Comparison of ENCODE assay signal across 24 cellular contexts in genomic region chr1:172882791-172883386, GRCh38.
DNase-seq lines count a peak whose midpoint lies in the region; ATAC-seq, FAIRE-seq and TF ChIP-seq lines count a peak whose summit lies in the region.
"Had no signal": no experiment of that assay in that cellular context is flagged by ENCODE, and none has a peak within 500 bp of the region (broad histone marks: within the 10 kb centered on the region; RNA-seq: fewer than 3 reads in every experiment).

No MANE protein-coding gene starts in this region.

- peak; percentile 36 for FAIRE-seq in HTR-8/SVneo (lab: Jason Lieb, UNC)
- FAIRE-seq: colon had no signal

- H3K27ac Mint-ChIP-seq in activated T-helper 1 cell treated with anti-CD3 and anti-CD28 coated beads, Interleukin-12 subunit alpha, Interleukin-12 subunit beta, Interleukin-2, Interleukin-4 antibody, amounts not matched to agents 30 ng/mL and 10 ng/mL and 1 ng/mL, durations not matched to agents 14 hours and 24 hours and 36 hours = peak overlapping the region; percentile 46
- peak overlapping the region; percentile 44 for H3K27ac Mint-ChIP-seq in stimulated activated memory B cell treated with anti-CD40 and anti-IgM and Interleukin-4, amounts not matched to agents 10 μg/mL and 1 μg/mL and 100 μg/mL, for 72 hours
- H3K27ac Mint-ChIP-seq: activated B cell treated with CpG ODN at 0.5 μM for 24 hours; activated naive CD8-positive, alpha-beta T cell; brain; CD4-positive, CD25-positive, alpha-beta regulatory T cell; endodermal cell; mesothelial cell of epicardium; nephron had no signal

- 95% methylated on average over 6 of the region's 6 CpGs for WGBS in suprapubic skin

- DNase-seq in activated T-cell treated with anti-CD3 and anti-CD28 coated beads, Interleukin-2, amount 50 U/mL, for 4 hours = no peak
- DNase-seq in activated T-cell treated with anti-CD3 and anti-CD28 coated beads, Interleukin-2, amount 50 U/mL, for 1 hour = no peak
- no peak for DNase-seq in HTR-8/SVneo (ENCODE audit: insufficient read length, low spot score)
- no peak for DNase-seq in activated T-helper 1 cell treated with anti-CD3 and anti-CD28 coated beads, Interleukin-12 subunit alpha, Interleukin-12 subunit beta, Interleukin-2, Interleukin-4 antibody, amounts not matched to agents 30 ng/mL and 10 ng/mL and 1 ng/mL, durations not matched to agents 14 hours and 24 hours and 36 hours (ENCODE audit: low spot score)
- DNase-seq in T1000 (lab: John Stamatoyannopoulos, UW) = no peak
- no peak for DNase-seq in HCEC 1CT
- no peak for DNase-seq in suprapubic skin (ENCODE audit: low spot score in 2 of 2)
- DNase-seq: activated B cell treated with CpG ODN at 0.5 μM for 24 hours, DMS53, endodermal cell, head of caudate nucleus, KG1, left colon, NCI-H2029, NCI-H226, transverse colon had no signal

- TF ChIP-seq CTCF in suprapubic skin (IDR thresholded peaks at IDR 0.05) = no peak

- no peaks in the 10 kb centered on the region for H3K36me3 Mint-ChIP-seq in activated T-cell treated with anti-CD3 and anti-CD28 coated beads, Interleukin-2, amount 50 U/mL, for 4 hours (ENCODE audit: insufficient read depth)
- peaks cover 2% of the 10 kb centered on the region for H3K36me3 Mint-ChIP-seq in activated T-helper 1 cell treated with anti-CD3 and anti-CD28 coated beads, Interleukin-12 subunit alpha, Interleukin-12 subunit beta, Interleukin-2, Interleukin-4 antibody, amounts not matched to agents 30 ng/mL and 10 ng/mL and 1 ng/mL, durations not matched to agents 14 hours and 24 hours and 36 hours (ENCODE audit: low read depth)
- H3K36me3 Mint-ChIP-seq in stimulated activated memory B cell treated with anti-CD40 and anti-IgM and Interleukin-4, amounts not matched to agents 10 μg/mL and 1 μg/mL and 100 μg/mL, for 72 hours = no peaks in the 10 kb centered on the region
- H3K36me3 Mint-ChIP-seq: activated naive CD8-positive, alpha-beta T cell; brain; CD4-positive, CD25-positive, alpha-beta regulatory T cell had no signal

- no peak for TF ChIP-seq POLR2A in suprapubic skin (IDR thresholded peaks at IDR 0.05)

- peaks cover 4% of the 10 kb centered on the region for H3K4me1 ChIP-seq in suprapubic skin
- H3K4me1 ChIP-seq: transverse colon had no signal

- H3K9me3 Mint-ChIP-seq in activated T-cell treated with anti-CD3 and anti-CD28 coated beads, Interleukin-2, amount 50 U/mL, for 4 hours = no peaks in the 10 kb centered on the region
- H3K9me3 Mint-ChIP-seq in activated T-helper 1 cell treated with anti-CD3 and anti-CD28 coated beads, Interleukin-12 subunit alpha, Interleukin-12 subunit beta, Interleukin-2, Interleukin-4 antibody, amounts not matched to agents 30 ng/mL and 10 ng/mL and 1 ng/mL, durations not matched to agents 14 hours and 24 hours and 36 hours = peaks cover 11% of the 10 kb centered on the region
- H3K9me3 Mint-ChIP-seq in stimulated activated memory B cell treated with anti-CD40 and anti-IgM and Interleukin-4, amounts not matched to agents 10 μg/mL and 1 μg/mL and 100 μg/mL, for 72 hours = no peaks in the 10 kb centered on the region
- H3K9me3 Mint-ChIP-seq: activated B cell treated with CpG ODN at 0.5 μM for 24 hours had no signal

- H3K4me3 Mint-ChIP-seq in activated T-cell treated with anti-CD3 and anti-CD28 coated beads, Interleukin-2, amount 50 U/mL, for 4 hours = no peak overlapping the region
- H3K4me3 Mint-ChIP-seq in activated T-helper 1 cell treated with anti-CD3 and anti-CD28 coated beads, Interleukin-12 subunit alpha, Interleukin-12 subunit beta, Interleukin-2, Interleukin-4 antibody, amounts not matched to agents 30 ng/mL and 10 ng/mL and 1 ng/mL, durations not matched to agents 14 hours and 24 hours and 36 hours = no peak overlapping the region
- H3K4me3 Mint-ChIP-seq in stimulated activated memory B cell treated with anti-CD40 and anti-IgM and Interleukin-4, amounts not matched to agents 10 μg/mL and 1 μg/mL and 100 μg/mL, for 72 hours = peak overlapping the region; percentile 4
- H3K4me3 Mint-ChIP-seq: brain, endodermal cell, mesothelial cell of epicardium, nephron had no signal

- H3K4me1 Mint-ChIP-seq in activated T-cell treated with anti-CD3 and anti-CD28 coated beads, Interleukin-2, amount 50 U/mL, for 4 hours (ENCODE audit: low read depth) = peaks cover 12% of the 10 kb centered on the region
- peaks cover 14% of the 10 kb centered on the region for H3K4me1 Mint-ChIP-seq in activated T-helper 1 cell treated with anti-CD3 and anti-CD28 coated beads, Interleukin-12 subunit alpha, Interleukin-12 subunit beta, Interleukin-2, Interleukin-4 antibody, amounts not matched to agents 30 ng/mL and 10 ng/mL and 1 ng/mL, durations not matched to agents 14 hours and 24 hours and 36 hours (ENCODE audit: low read depth)
- H3K4me1 Mint-ChIP-seq in stimulated activated memory B cell treated with anti-CD40 and anti-IgM and Interleukin-4, amounts not matched to agents 10 μg/mL and 1 μg/mL and 100 μg/mL, for 72 hours = peaks cover 20% of the 10 kb centered on the region
- H3K4me1 Mint-ChIP-seq: brain had no signal

- H3K4me3 ChIP-seq in suprapubic skin = no peak overlapping the region
- H3K4me3 ChIP-seq: transverse colon had no signal

- intact Hi-C loops in activated T-helper 1 cell treated with anti-CD3 and anti-CD28 coated beads, Interleukin-12 subunit alpha, Interleukin-12 subunit beta, Interleukin-2, Interleukin-4 antibody, amounts not matched to agents 30 ng/mL and 10 ng/mL and 1 ng/mL, durations not matched to agents 14 hours and 24 hours and 36 hours (cut with micrococcal nuclease) = loop anchor here (1.0 to 5.0 kb wide), 5 partner anchors 8 to 324 kb away; partner anchors contain the start of gene TNFSF4

- ATAC-seq in activated T-cell treated with anti-CD3 and anti-CD28 coated beads, Interleukin-2, amount 50 U/mL, for 4 hours = peak; percentile 20 to 51
- ATAC-seq in stimulated activated memory B cell treated with anti-CD40 and anti-IgM and Interleukin-4, amounts not matched to agents 10 μg/mL and 1 μg/mL and 100 μg/mL, for 72 hours = peak; percentile 42
- ATAC-seq: left colon, sciatic nerve had no signal

- no peaks in the 10 kb centered on the region for H3K9me3 ChIP-seq in suprapubic skin
- H3K9me3 ChIP-seq: transverse colon had no signal

- TF ChIP-seq EP300 in suprapubic skin (IDR thresholded peaks at IDR 0.05) = no peak

- peaks cover 13% of the 10 kb centered on the region for H3K27me3 Mint-ChIP-seq in activated T-cell treated with anti-CD3 and anti-CD28 coated beads, Interleukin-2, amount 50 U/mL, for 4 hours (ENCODE audit: low read depth)
- H3K27me3 Mint-ChIP-seq in activated T-helper 1 cell treated with anti-CD3 and anti-CD28 coated beads, Interleukin-12 subunit alpha, Interleukin-12 subunit beta, Interleukin-2, Interleukin-4 antibody, amounts not matched to agents 30 ng/mL and 10 ng/mL and 1 ng/mL, durations not matched to agents 14 hours and 24 hours and 36 hours (ENCODE audit: insufficient read depth) = peaks cover 62% of the 10 kb centered on the region
- peaks cover 17% of the 10 kb centered on the region for H3K27me3 Mint-ChIP-seq in stimulated activated memory B cell treated with anti-CD40 and anti-IgM and Interleukin-4, amounts not matched to agents 10 μg/mL and 1 μg/mL and 100 μg/mL, for 72 hours
- H3K27me3 Mint-ChIP-seq: activated naive CD8-positive, alpha-beta T cell had no signal

- no peak overlapping the region for H3K27ac ChIP-seq in suprapubic skin
- H3K27ac ChIP-seq: transverse colon had no signal

- H3K27me3 ChIP-seq in suprapubic skin = no peaks in the 10 kb centered on the region
- H3K27me3 ChIP-seq: transverse colon had no signal

- H3K36me3 ChIP-seq in suprapubic skin = no peaks in the 10 kb centered on the region
- H3K36me3 ChIP-seq: transverse colon had no signal
